In genomic region chr4:128950796-128951195, GRCh38 we compare ENCODE assay signal across 6 cellular contexts.
"Had no signal": no experiment of that assay in that cellular context is flagged by ENCODE, and none has a peak within 500 bp of the region (broad histone marks: within the 10 kb centered on the region; RNA-seq: fewer than 3 reads in every experiment).

No MANE protein-coding gene starts in this region.

- H3K4me2 ChIP-seq: KMS-11 had no signal

- DNase-seq: IMR-90, KBM-7, KG1 had no signal

- H3K27ac ChIP-seq: HL-60, KMS-11 had no signal

- FAIRE-seq: HTR-8/SVneo had no signal

- H3K9ac ChIP-seq: KMS-11 had no signal
